In genomic region chr2:192559541-192560126, GRCh38 we compare ENCODE assay signal across 13 cellular contexts.
"Had no signal": no experiment of that assay in that cellular context is flagged by ENCODE, and none has a peak within 500 bp of the region (broad histone marks: within the 10 kb centered on the region; RNA-seq: fewer than 3 reads in every experiment).

No MANE protein-coding gene starts in this region.

- H3K9me3 ChIP-seq: suprapubic skin had no signal

- H3K4me1 ChIP-seq: suprapubic skin had no signal

- ATAC-seq: esophagus mucosa; left ventricle myocardium superior; sciatic nerve; stimulated activated naive CD8-positive, alpha-beta T cell treated with anti-CD3 and anti-CD28 coated beads, Interleukin-15, Interleukin-2, amounts not matched to agents 100 U/mL and 50 U/mL, for 24 hours had no signal

- H3K36me3 ChIP-seq: suprapubic skin had no signal

- H3K4me3 ChIP-seq: suprapubic skin had no signal

- H3K27me3 ChIP-seq: suprapubic skin had no signal

- DNase-seq: activated CD4-positive, alpha-beta memory T cell treated with anti-CD3 and anti-CD28 coated beads for 36 hours; activated gamma-delta T cell; activated T-cell treated with anti-CD3 and anti-CD28 coated beads, Interleukin-2, amount 50 U/mL, for 48 hours; amygdala; endodermal cell; left ventricle myocardium superior; mesenchymal stem cell; stimulated activated CD4-positive, alpha-beta T cell treated with anti-CD3 and anti-CD28 coated beads, Interleukin-12 subunit alpha, Interleukin-12 subunit beta, amount 100 ng/mL, for 4 hours; stimulated activated CD4-positive, alpha-beta T cell treated with anti-CD3 and anti-CD28 coated beads, Interleukin-2, amount 100 ng/mL, for 48 hours; stimulated activated naive CD8-positive, alpha-beta T cell treated with anti-CD3 and anti-CD28 coated beads, Interleukin-15, Interleukin-2, amounts not matched to agents 100 U/mL and 50 U/mL, for 24 hours had no signal

- H3K27ac ChIP-seq: suprapubic skin had no signal
